8 cellular contexts compared by ENCODE assay signal in the genomic region with DNA sequence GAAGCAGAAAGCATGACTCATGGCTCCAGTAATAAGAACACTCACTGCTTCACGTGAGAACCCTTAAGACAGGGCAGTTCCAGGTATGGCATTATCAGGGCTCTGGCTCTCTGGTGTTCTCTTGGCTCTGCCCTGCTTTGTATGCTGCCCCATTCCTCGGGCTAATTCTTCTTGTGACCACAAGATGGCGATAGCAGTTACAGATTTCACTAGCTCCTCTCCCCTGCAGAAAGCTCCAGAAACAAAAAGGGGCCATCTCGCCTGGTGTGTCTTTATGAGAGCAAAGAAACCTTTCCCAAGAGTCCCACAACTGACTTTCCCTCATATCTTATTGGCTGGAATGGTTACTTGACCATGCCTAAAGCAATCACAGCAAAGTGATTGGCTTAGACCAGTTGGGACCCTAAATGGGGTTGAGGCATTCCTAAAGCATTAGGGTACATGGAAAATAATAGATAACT.
DNase-seq lines count a peak whose midpoint lies in the region; ATAC-seq, FAIRE-seq and TF ChIP-seq lines count a peak whose summit lies in the region.

No MANE protein-coding gene starts in this region.

- H3K18ac ChIP-seq in H1 (ENCODE audit: extremely low read depth, low read length) (no peak overlapping the region), mesendoderm (ENCODE audit: low read length) (no peak overlapping the region)

- H3K56ac ChIP-seq in H1 (replicated peaks; ENCODE audit: insufficient read length, low read depth, low read length), result no peak overlapping the region
- no peak overlapping the region for H3K56ac ChIP-seq in mesendoderm (ENCODE audit: low read length)

- TF ChIP-seq RAD21 in H1 (IDR thresholded peaks at IDR 0.05 in 1 of 2, conservative IDR thresholded peaks at IDR 0.05 in 1 of 2; ENCODE audit: low read depth in 2 of 2, low read length in 2 of 2), result peak; percentile 73 to 81

- no peak overlapping the region for H3K4me3 Mint-ChIP-seq in CD4-positive, alpha-beta memory T cell

- H3K9ac ChIP-seq in H1 (replicated peaks in 1 of 4; ENCODE audit: extremely low read depth in 1 of 4, low read depth in 3 of 4, low read length in 3 of 4), result no peak overlapping the region
- no peak overlapping the region for H3K9ac ChIP-seq in mesendoderm (ENCODE audit: low read length)

- no peak overlapping the region for H2BK20ac ChIP-seq in H1 (ENCODE audit: low read length)

- no peaks in the 10 kb centered on the region for H4K20me1 ChIP-seq in H1 (replicated peaks in 1 of 2; ENCODE audit: control insufficient read depth in 1 of 2, insufficient read depth in 2 of 2, low read length in 2 of 2)

- WGBS in H1 (ENCODE audit: extremely low coverage in 1 of 2, insufficient coverage in 1 of 2, insufficient read length in 1 of 2, insufficient replicate concordance in 2 of 2, low coverage in 1 of 2, low lambda C conversion rate in 2 of 2, missing lambda C conversion rate in 1 of 2), 2 experiments, result 17% methylated on average over 4 of the region's 4 CpGs; no CpG with 5 or more reads in 1 of the 2 experiments
- no CpG with 5 or more reads among the region's 4 CpGs for WGBS in mesendoderm (ENCODE audit: extremely low coverage, insufficient coverage, low lambda C conversion rate)
- WGBS in suprapubic skin, result 13% methylated on average over 4 of the region's 4 CpGs

- POLR2A ChIA-PET in CD4-positive, alpha-beta memory T cell (lab: Charles Lee; ENCODE audit: partially characterized antibody), result no interaction called here
- POLR2A ChIA-PET in H1 (lab: Charles Lee; ENCODE audit: partially characterized antibody), result no interaction called here

- H3K79me1 ChIP-seq in H1 (ENCODE audit: low read depth, low read length), result no peaks in the 10 kb centered on the region
- H3K79me1 ChIP-seq in mesendoderm (ENCODE audit: low read length), result no peaks in the 10 kb centered on the region

- peaks cover 13% of the 10 kb centered on the region for H3K36me3 ChIP-seq in CD4-positive, alpha-beta memory T cell (ENCODE audit: insufficient read depth, low read length)
- H3K36me3 ChIP-seq in H1 (ENCODE audit: control insufficient read depth in 2 of 4, insufficient read depth in 4 of 4, low read length in 3 of 4) (no peaks in the 10 kb centered on the region; a peak in 2 of 8 replicates), mesendoderm (ENCODE audit: control insufficient read depth, insufficient read depth, low read length) (no peaks in the 10 kb centered on the region), suprapubic skin (peaks cover 26% of the 10 kb centered on the region)

- H3K27me3 Mint-ChIP-seq in CD4-positive, alpha-beta memory T cell, result no peaks in the 10 kb centered on the region

- H3K4me3 ChIP-seq in CD4-positive, alpha-beta memory T cell (ENCODE audit: low read length in 2 of 2), result no peak overlapping the region
- no peak overlapping the region for H3K4me3 ChIP-seq in H1 (ENCODE audit: extremely low read depth in 1 of 4, insufficient read depth in 2 of 4, low read depth in 3 of 4, low read length in 4 of 4)
- H3K4me3 ChIP-seq in mesendoderm (ENCODE audit: low read length), result no peak overlapping the region
- no peak overlapping the region for H3K4me3 ChIP-seq in suprapubic skin

- no peaks in the 10 kb centered on the region for H3K9me3 ChIP-seq in CD4-positive, alpha-beta memory T cell (ENCODE audit: control insufficient read depth in 1 of 2, low read length in 2 of 2)
- no peaks in the 10 kb centered on the region for H3K9me3 ChIP-seq in H1 (ENCODE audit: insufficient read depth in 2 of 2, low read depth in 1 of 2, low read length in 1 of 2)
- H3K9me3 ChIP-seq in suprapubic skin, result no peaks in the 10 kb centered on the region

- no peak overlapping the region for H4K91ac ChIP-seq in H1 (replicated peaks; ENCODE audit: insufficient read length, low read length)

- H2BK120ac ChIP-seq in H1 (replicated peaks; ENCODE audit: low read depth, low read length), result no peak overlapping the region
- H2BK120ac ChIP-seq in mesendoderm (ENCODE audit: low read depth, low read length), result no peak overlapping the region

- DNase-seq in CD4-positive, alpha-beta memory T cell, result peak; percentile 36 to 48 (median 44)
- DNase-seq in NCI-H2227 treated with DMSO at 0.1 percent for 48 hours (lab: John Stamatoyannopoulos, UW) (peak; percentile 51), H1 (ENCODE audit: low read depth in 1 of 2, low spot score in 2 of 2) (peak; percentile 25 to 50), mesendoderm (peak; percentile 88), suprapubic skin (ENCODE audit: low spot score in 2 of 2) (no peak)
- DNase-seq in activated CD4-positive, CD25-positive, alpha-beta regulatory T cell treated with anti-CD3 and anti-CD28 coated beads, Interleukin-2, amount 50 U/mL, for 16 hours (ENCODE audit: low read depth, low spot score), result peak; percentile 8

- H3K27ac ChIP-seq in CD4-positive, alpha-beta memory T cell (ENCODE audit: low read depth, low read length), result no peak overlapping the region
- no peak overlapping the region for H3K27ac ChIP-seq in H1 (ENCODE audit: low read depth, low read length)
- no peak overlapping the region for H3K27ac ChIP-seq in mesendoderm (ENCODE audit: low read depth, low read length)
- H3K27ac ChIP-seq in suprapubic skin, result no peak overlapping the region

- no peak overlapping the region for H4K8ac ChIP-seq in H1 (ENCODE audit: extremely low read depth, insufficient read depth, low read length)
- no peak overlapping the region for H4K8ac ChIP-seq in mesendoderm (ENCODE audit: low read depth, low read length)

- TF ChIP-seq POLR2A in H1 (IDR thresholded peaks at IDR 0.05; ENCODE audit: control extremely low read depth in 1 of 2, low read depth in 2 of 2, low read length in 2 of 2) (no peak), suprapubic skin (IDR thresholded peaks at IDR 0.05) (no peak)

- no peak overlapping the region for H3K14ac ChIP-seq in H1 (ENCODE audit: insufficient read length)

- no peak overlapping the region for H3K27ac Mint-ChIP-seq in CD4-positive, alpha-beta memory T cell

- H2AK5ac ChIP-seq in H1 (ENCODE audit: low read depth, low read length) (no peak overlapping the region), mesendoderm (ENCODE audit: low read length) (no peak overlapping the region)

- H3K4me2 ChIP-seq in H1 (ENCODE audit: insufficient read depth in 1 of 2, low read depth in 2 of 2, low read length in 2 of 2), result no peak overlapping the region
- no peak overlapping the region for H3K4me2 ChIP-seq in mesendoderm (ENCODE audit: low read length)

- H3K4ac ChIP-seq in H1 (replicated peaks; ENCODE audit: insufficient read length, low read depth, low read length) (no peak overlapping the region), mesendoderm (ENCODE audit: low read depth, low read length) (no peak overlapping the region)

- ATAC-seq in GM19025 (IDR thresholded peaks at IDR 0.05; ENCODE audit: low read depth, unreplicated experiment), result peak; percentile 86
- ATAC-seq in HG03139 (IDR thresholded peaks at IDR 0.05; ENCODE audit: unreplicated experiment), result peak; percentile 96

- no peak overlapping the region for H2BK12ac ChIP-seq in H1 (ENCODE audit: low read depth, low read length)

- peak; percentile 93 for FAIRE-seq in H1 (lab: Jason Lieb, UNC)

- H3K79me2 ChIP-seq in H1 (ENCODE audit: control insufficient read depth in 1 of 2, insufficient read depth in 2 of 2, low read length in 2 of 2), result no peaks in the 10 kb centered on the region
- H3K79me2 ChIP-seq in mesendoderm (ENCODE audit: control insufficient read depth, insufficient read depth, low read length), result no peaks in the 10 kb centered on the region

- H3K23ac ChIP-seq in H1 (ENCODE audit: insufficient read length) (no peak overlapping the region), mesendoderm (ENCODE audit: low read length) (no peak overlapping the region)

- no peak overlapping the region for H2BK15ac ChIP-seq in H1 (ENCODE audit: low read length)
- H2BK15ac ChIP-seq in mesendoderm (replicated peaks; ENCODE audit: low read depth), result no peak overlapping the region

- TF ChIP-seq EP300 in H1 (IDR thresholded peaks at IDR 0.05; ENCODE audit: borderline replicate concordance in 1 of 2, low read depth in 2 of 2, low read length in 2 of 2) (no peak), suprapubic skin (IDR thresholded peaks at IDR 0.05) (no peak)

- no peaks in the 10 kb centered on the region for H3K27me3 ChIP-seq in CD4-positive, alpha-beta memory T cell (ENCODE audit: insufficient read depth, low read length)
- H3K27me3 ChIP-seq in H1 (replicated peaks in 1 of 4; ENCODE audit: control insufficient read depth in 3 of 4, extremely low read depth in 1 of 4, insufficient read depth in 3 of 4, low read length in 3 of 4) (no peaks in the 10 kb centered on the region), mesendoderm (ENCODE audit: insufficient read depth, low read length, poor library complexity) (no peaks in the 10 kb centered on the region), suprapubic skin (no peaks in the 10 kb centered on the region)

- H3K9me3 Mint-ChIP-seq in CD4-positive, alpha-beta memory T cell, result no peaks in the 10 kb centered on the region

- H2AFZ ChIP-seq in H1 (ENCODE audit: low read length), result no peak overlapping the region

- peaks cover 28 to 35% of the 10 kb centered on the region in 2 donors for H3K36me3 Mint-ChIP-seq in CD4-positive, alpha-beta memory T cell

- H3K23me2 ChIP-seq in H1 (ENCODE audit: low read depth, low read length), result no peaks in the 10 kb centered on the region

- H3K4me1 ChIP-seq in CD4-positive, alpha-beta memory T cell (ENCODE audit: insufficient read depth, low read length), result no peaks in the 10 kb centered on the region
- no peaks in the 10 kb centered on the region for H3K4me1 ChIP-seq in H1 (replicated peaks in 1 of 4; ENCODE audit: control insufficient read depth in 3 of 4, insufficient read depth in 4 of 4, low read length in 3 of 4)
- no peaks in the 10 kb centered on the region for H3K4me1 ChIP-seq in mesendoderm (ENCODE audit: control insufficient read depth, low read depth, low read length)
- no peaks in the 10 kb centered on the region for H3K4me1 ChIP-seq in suprapubic skin

- H2BK5ac ChIP-seq in H1 (ENCODE audit: low read depth, low read length) (no peak overlapping the region), mesendoderm (ENCODE audit: low read length) (no peak overlapping the region)

- peaks cover 0 to 3% (median 0%) of the 10 kb centered on the region in 4 donors for H3K4me1 Mint-ChIP-seq in CD4-positive, alpha-beta memory T cell

- H4K5ac ChIP-seq in H1 (ENCODE audit: insufficient read length, low read depth, low read length) (no peak overlapping the region), mesendoderm (ENCODE audit: low read length) (no peak overlapping the region)

- TF ChIP-seq CTCF in H1 (IDR thresholded peaks at IDR 0.05; ENCODE audit: control extremely low read depth in 1 of 3, insufficient read depth in 1 of 3, low read depth in 1 of 3, low read length in 3 of 3) (peak; percentile 46 to 89 (median 78)), suprapubic skin (IDR thresholded peaks at IDR 0.05) (peak; percentile 74 to 77)

- intact Hi-C loops in CD4-positive, alpha-beta memory T cell (cut with micrococcal nuclease), result loop anchor here (1.0 kb wide), 2 partner anchors 325 to 562 kb away; no protein-coding TSS in a partner anchor

- CTCF ChIA-PET in CD4-positive, alpha-beta memory T cell (lab: Charles Lee; ENCODE audit: partially characterized antibody), result interaction anchor here (1.0 to 5.4 kb wide), 10 partner anchors 10 to 323 kb away, joined by 3 to 61 read pairs (median 4); no protein-coding TSS in a partner anchor
- CTCF ChIA-PET in H1 (lab: Charles Lee; ENCODE audit: partially characterized antibody), result interaction anchor here (1.0 to 2.9 kb wide), 19 partner anchors 9 to 344 kb away, joined by 3 to 29 read pairs (median 4); no protein-coding TSS in a partner anchor

Comparison
In these comparisons a context has a peak if more than half of its experiments do, and no peak if none do; other contexts are left out.
1. DNase-seq: peak in CD4-positive, alpha-beta memory T cell (5 of 5), NCI-H2227 treated with DMSO at 0.1 percent for 48 hours (single experiment), activated CD4-positive, CD25-positive, alpha-beta regulatory T cell treated with anti-CD3 and anti-CD28 coated beads, Interleukin-2, amount 50 U/mL, for 16 hours (single experiment), H1 (2 of 2) and mesendoderm (single experiment); none in suprapubic skin (0 of 2).